In genomic region chr2:139737659-139738058, GRCh38 we compare ENCODE assay signal across 8 cellular contexts.
"Had no signal": no experiment of that assay in that cellular context is flagged by ENCODE, and none has a peak within 500 bp of the region (broad histone marks: within the 10 kb centered on the region; RNA-seq: fewer than 3 reads in every experiment).

No MANE protein-coding gene starts in this region.

- H3K4me3 ChIP-seq: GM12878 had no signal

- ATAC-seq: GM12878 had no signal

- FAIRE-seq: G401.6, GM12878, GM12891, GM12892, GM18507, GM19239 had no signal

- DNase-seq: GDM1, GF-D8 had no signal
